10 cellular contexts compared by ENCODE assay signal in the genomic region with DNA sequence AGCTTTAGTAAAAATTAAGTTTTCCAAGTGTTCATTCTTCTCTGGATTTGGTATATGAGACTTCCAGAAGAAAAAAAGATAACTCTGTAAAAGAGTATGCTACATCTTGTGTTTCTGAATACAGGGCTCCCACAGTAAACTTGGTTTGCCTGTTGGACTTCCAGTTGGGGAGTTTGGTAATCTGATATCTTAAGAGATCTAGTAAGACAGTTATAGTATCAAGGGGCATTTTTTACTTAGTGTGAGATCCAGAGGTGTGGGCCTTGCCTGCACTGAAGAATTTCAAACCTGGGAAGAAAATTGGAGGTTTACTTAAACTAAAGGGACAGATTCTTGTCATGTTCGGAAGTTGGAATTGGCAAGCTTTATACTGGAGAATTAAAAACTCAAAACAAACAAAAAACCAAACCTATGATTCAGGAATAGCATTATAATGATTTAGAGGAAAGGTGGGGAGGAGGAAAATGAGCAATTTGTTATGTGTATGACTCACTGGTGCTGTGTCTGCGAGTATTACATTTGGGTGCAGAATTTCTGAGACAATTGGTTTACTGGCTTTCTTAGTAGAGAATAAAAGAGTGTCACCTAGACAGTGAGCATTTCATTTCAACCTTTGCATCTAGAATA. TPM values are rescaled to one million over a fixed set of nuclear protein-coding genes. Genes with fewer than 3 reads are reported as not detected.
DNase-seq lines count a peak whose midpoint lies in the region; ATAC-seq and TF ChIP-seq lines count a peak whose summit lies in the region.
"Had no signal": no experiment of that assay in that cellular context is flagged by ENCODE, and none has a peak within 500 bp of the region (broad histone marks: within the 10 kb centered on the region; RNA-seq: fewer than 3 reads in every experiment).

No MANE protein-coding gene starts in this region.

- peak overlapping the region; percentile 98 for H3K27ac ChIP-seq in left ventricle myocardium inferior (replicated peaks)
- H3K27ac ChIP-seq in ascending aorta, result peak overlapping the region; percentile 37 to 74
- peak overlapping the region; percentile 66 to 82 for H3K27ac ChIP-seq in uterus

- DNase-seq in left ventricle myocardium inferior, result no peak
- no peak for DNase-seq in cardiac septum (ENCODE audit: low spot score)
- no peak for DNase-seq in ascending aorta (ENCODE audit: low spot score in 2 of 2)
- DNase-seq in left colon, result no peak
- peak in 1 of 2 donors; percentile 34 for DNase-seq in uterus
- DNase-seq: CD4-positive, alpha-beta memory T cell; nucleus accumbens had no signal

- TF ChIP-seq POLR2A in uterus (IDR thresholded peaks at IDR 0.05), result no peak

- TF ChIP-seq CTCF in left ventricle myocardium inferior (IDR thresholded peaks at IDR 0.05; ENCODE audit: borderline replicate concordance) (no peak), ascending aorta (IDR thresholded peaks at IDR 0.05) (no peak), uterus (IDR thresholded peaks at IDR 0.05) (no peak)

- H3K9me3 ChIP-seq in left ventricle myocardium inferior (replicated peaks), result no peaks in the 10 kb centered on the region
- no peaks in the 10 kb centered on the region for H3K9me3 ChIP-seq in ascending aorta
- H3K9me3 ChIP-seq in uterus, result no peaks in the 10 kb centered on the region

- peaks cover 99% of the 10 kb centered on the region for H3K4me1 ChIP-seq in left ventricle myocardium inferior
- peaks cover 12 to 28% of the 10 kb centered on the region in 2 donors for H3K4me1 ChIP-seq in ascending aorta
- H3K4me1 ChIP-seq in uterus, result peaks cover 28 to 29% of the 10 kb centered on the region in 2 donors

- no peaks in the 10 kb centered on the region for H3K36me3 ChIP-seq in left ventricle myocardium inferior
- H3K36me3 ChIP-seq in ascending aorta, result no peaks in the 10 kb centered on the region
- H3K36me3 ChIP-seq in uterus, result no peaks in the 10 kb centered on the region

- peak; percentile 54 for ATAC-seq in left colon
- no peak for ATAC-seq in HG03354 (IDR thresholded peaks at IDR 0.05; ENCODE audit: poor library complexity, severe bottlenecking, unreplicated experiment)
- ATAC-seq in GM21367 (IDR thresholded peaks at IDR 0.05; ENCODE audit: unreplicated experiment), result no peak
- ATAC-seq in HG02623 (IDR thresholded peaks at IDR 0.05; ENCODE audit: unreplicated experiment), result no peak

- H3K27me3 ChIP-seq in left ventricle myocardium inferior (ENCODE audit: low read depth) (no peaks in the 10 kb centered on the region), ascending aorta (no peaks in the 10 kb centered on the region), uterus (no peaks in the 10 kb centered on the region)

- intact Hi-C loops in left ventricle myocardium inferior (cut with micrococcal nuclease), result no loop called here
- intact Hi-C loops in cardiac septum (cut with DNase I), result no loop called here
- intact Hi-C loops in ascending aorta (cut with DNase I), result no loop called here
- intact Hi-C loops in left colon (cut with DNase I, micrococcal nuclease), result no loop called here
- intact Hi-C loops in uterus (cut with DNase I; ENCODE audit: low total_unique reads), result no loop called here

- H3K4me3 ChIP-seq in left ventricle myocardium inferior (no peak overlapping the region), ascending aorta (no peak overlapping the region), uterus (no peak overlapping the region)

RNA-seq across cellular contexts. Expression of a gene that starts 58.9 kb away (rescaled TPM):
- 1.8 TPM for total RNA-seq in left ventricle myocardium inferior
- total RNA-seq in cardiac septum, result 5.1 TPM
- 4.2 TPM for total RNA-seq in ascending aorta
- total RNA-seq in left colon, result 1 to 10 TPM; 5.3 to 5.7 TPM
- total RNA-seq in uterus, result 100 to 1,000 TPM in 1 of 4 donors, 10 to 100 TPM in 2, 1 to 10 TPM in 1; 8.7 to 118 (median 26.1) TPM
